ENCODE assay signal across 20 cellular contexts in genomic region chrX:129626026-129626425, GRCh38. TPM values are rescaled to one million over a fixed set of nuclear protein-coding genes. Genes with fewer than 3 reads are reported as not detected.
A peak's percentile ranks its signal among the peaks of the same experiment; 100 is the strongest.
DNase-seq lines count a peak whose midpoint lies in the region; ATAC-seq and TF ChIP-seq lines count a peak whose summit lies in the region.
"Had no signal": no experiment of that assay in that cellular context is flagged by ENCODE, and none has a peak within 500 bp of the region (broad histone marks: within the 10 kb centered on the region; RNA-seq: fewer than 3 reads in every experiment).

No MANE protein-coding gene starts in this region.

- H3K9me3 ChIP-seq in PC-9 (ENCODE audit: insufficient read depth, low read depth) = no peaks in the 10 kb centered on the region
- H3K9me3 ChIP-seq: SJSA1 had no signal

- no peak overlapping the region for H2AFZ ChIP-seq in PC-9

- H3F3A ChIP-seq in PC-9 (ENCODE audit: insufficient read depth, low read depth) = no peaks in the 10 kb centered on the region

- H3K27ac ChIP-seq in PC-9 = no peak overlapping the region
- H3K27ac ChIP-seq: C4-2B, SJSA1 had no signal

- H3K79me2 ChIP-seq in PC-9 (ENCODE audit: low read depth) = no peaks in the 10 kb centered on the region

- no peak overlapping the region for H3K4me3 ChIP-seq in PC-9
- H3K4me3 ChIP-seq: SJSA1 had no signal

- DNase-seq in NCI-H1105 treated with DMSO at 0.1 percent for 48 hours (lab: John Stamatoyannopoulos, UW) (peak; percentile 66), NCI-H1105 (lab: John Stamatoyannopoulos, UW) (no peak), M059J (ENCODE audit: low read depth) (peak; percentile 58), PC-9 (peak in 1 of 2 experiments; percentile 55), NCI-H510A (lab: John Stamatoyannopoulos, UW) (no peak)
- DNase-seq: GOT3, HCEC 1CT, KBM-7, NCI-H1694, NCI-H2081 treated with DMSO at 0.1 percent for 48 hours, NCI-H774, SW 1271, T-helper 17 cell had no signal

- no peaks in the 10 kb centered on the region for H3K36me3 ChIP-seq in PC-9 (ENCODE audit: low read depth)
- H3K36me3 ChIP-seq: SJSA1 had no signal

- no peaks in the 10 kb centered on the region for H4K20me1 ChIP-seq in PC-9 (ENCODE audit: insufficient read depth)

- H3K4me3 Mint-ChIP-seq in stimulated activated memory B cell treated with anti-CD40 and anti-IgM and Interleukin-4, amounts not matched to agents 10 μg/mL and 1 μg/mL and 100 μg/mL, for 72 hours = no peak overlapping the region
- H3K4me3 Mint-ChIP-seq: T-helper 17 cell had no signal

- peaks cover 20% of the 10 kb centered on the region for H3K27me3 Mint-ChIP-seq in stimulated activated memory B cell treated with anti-CD40 and anti-IgM and Interleukin-4, amounts not matched to agents 10 μg/mL and 1 μg/mL and 100 μg/mL, for 72 hours

- no peak overlapping the region for H3K27ac Mint-ChIP-seq in stimulated activated memory B cell treated with anti-CD40 and anti-IgM and Interleukin-4, amounts not matched to agents 10 μg/mL and 1 μg/mL and 100 μg/mL, for 72 hours
- H3K27ac Mint-ChIP-seq: T-helper 17 cell had no signal

- no peaks in the 10 kb centered on the region for H3K27me3 ChIP-seq in PC-9 (ENCODE audit: insufficient read depth, low read depth)
- H3K27me3 ChIP-seq: SJSA1 had no signal

- no peaks in the 10 kb centered on the region for H3K36me3 Mint-ChIP-seq in stimulated activated memory B cell treated with anti-CD40 and anti-IgM and Interleukin-4, amounts not matched to agents 10 μg/mL and 1 μg/mL and 100 μg/mL, for 72 hours

- ATAC-seq in HG02981 (IDR thresholded peaks at IDR 0.05; ENCODE audit: unreplicated experiment) (no peak), GM19455 (IDR thresholded peaks at IDR 0.05; ENCODE audit: unreplicated experiment) (no peak)
- ATAC-seq in stimulated activated memory B cell treated with anti-CD40 and anti-IgM and Interleukin-4, amounts not matched to agents 10 μg/mL and 1 μg/mL and 100 μg/mL, for 72 hours = no peak
- ATAC-seq: Right ventricle myocardium inferior, T-helper 17 cell had no signal

- H3K4me1 ChIP-seq in PC-9 (replicated peaks; ENCODE audit: insufficient read depth) = peaks cover 14% of the 10 kb centered on the region

- no peak for TF ChIP-seq CTCF in PC-9 (conservative IDR thresholded peaks at IDR 0.05)

- no peaks in the 10 kb centered on the region for H3K9me3 Mint-ChIP-seq in stimulated activated memory B cell treated with anti-CD40 and anti-IgM and Interleukin-4, amounts not matched to agents 10 μg/mL and 1 μg/mL and 100 μg/mL, for 72 hours

- no peaks in the 10 kb centered on the region for H3K4me1 Mint-ChIP-seq in stimulated activated memory B cell treated with anti-CD40 and anti-IgM and Interleukin-4, amounts not matched to agents 10 μg/mL and 1 μg/mL and 100 μg/mL, for 72 hours

- intact Hi-C loops in PC-9 (cut with micrococcal nuclease; ENCODE audit: unreplicated experiment) = no loop called here

- no TSS peak for BruUV-seq in PC-9 (replicated peaks; lab: Mats Ljungman, UMichigan)

- POLR2A ChIA-PET in PC-9 (lab: Charles Lee; ENCODE audit: unreplicated experiment) = no interaction called here

- H3K4me2 ChIP-seq in PC-9 = peak overlapping the region; percentile 38; the same call in 1 of the 2 replicates

- no peaks in the 10 kb centered on the region for H3K9me2 ChIP-seq in PC-9 (ENCODE audit: insufficient read depth)

- CTCF ChIA-PET in PC-9 (lab: Charles Lee) = no interaction called here

RNA-seq across cellular contexts. Expression of gene APLN, which starts 28.7 kb away (rescaled TPM):
- 1.9 and 2.1 TPM in 2 replicates for total RNA-seq in M059J (2014; rRNA removed; shearing (Covaris generic))
- total RNA-seq in PC-9 (2021) = 0.13 TPM in 2 replicates
- total RNA-seq: G401, T-helper 17 cell had no signal

Comparison
In these comparisons a context has a peak if more than half of its experiments do, and no peak if none do; other contexts are left out.
1. DNase-seq: peak in NCI-H1105 treated with DMSO at 0.1 percent for 48 hours (single experiment) and M059J (single experiment); none in NCI-H1105 (single experiment) and NCI-H510A (single experiment).